Comparison of ENCODE assay signal across 24 cellular contexts in genomic region chr3:152827313-152827712, GRCh38.
"Had no signal": no experiment of that assay in that cellular context is flagged by ENCODE, and none has a peak within 500 bp of the region (broad histone marks: within the 10 kb centered on the region; RNA-seq: fewer than 3 reads in every experiment).

No MANE protein-coding gene starts in this region.

- H3K4me3 Mint-ChIP-seq: memory B cell; mesothelial cell of epicardium; naive B cell; natural killer cell treated with Interleukin-12 subunit alpha and Interleukin-12 subunit beta and Interleukin-15 and Interleukin-18, amount 100 ng/mL, for 72 hours; neural crest cell; stimulated activated effector memory CD8-positive, alpha-beta T cell treated with anti-CD3 and anti-CD28 coated beads, Interleukin-12 subunit alpha, Interleukin-12 subunit beta, amount 100 ng/mL, for 72 hours had no signal

- H3K27ac Mint-ChIP-seq: memory B cell; mesothelial cell of epicardium; naive B cell; natural killer cell treated with Interleukin-12 subunit alpha and Interleukin-12 subunit beta and Interleukin-15 and Interleukin-18, amount 100 ng/mL, for 72 hours; progenitor cell of endocrine pancreas; stimulated activated effector memory CD8-positive, alpha-beta T cell treated with anti-CD3 and anti-CD28 coated beads, Interleukin-12 subunit alpha, Interleukin-12 subunit beta, amount 100 ng/mL, for 72 hours had no signal

- DNase-seq: dorsolateral prefrontal cortex; effector CD4-positive, alpha-beta T cell; head of caudate nucleus; kidney; mucosa of descending colon; naive B cell; sigmoid colon; stimulated activated CD4-positive, alpha-beta T cell treated with anti-CD3 and anti-CD28 coated beads, Interleukin-2, amount 100 ng/mL, for 24 hours; stimulated activated CD4-positive, alpha-beta T cell treated with anti-CD3 and anti-CD28 coated beads, Interleukin-4, amount 100 ng/mL, for 24 hours; stimulated activated naive CD4-positive, alpha-beta T cell treated with Interleukin-2 at 50 U/mL for 16 hours; stomach; thyroid gland; trophoblast cell had no signal

- H3K36me3 ChIP-seq: sigmoid colon, stomach, thyroid gland, vagina had no signal

- FAIRE-seq: frontal cortex, kidney had no signal

- H3K4me1 Mint-ChIP-seq: memory B cell; naive B cell; neural crest cell; stimulated activated effector memory CD8-positive, alpha-beta T cell treated with anti-CD3 and anti-CD28 coated beads, Interleukin-12 subunit alpha, Interleukin-12 subunit beta, amount 100 ng/mL, for 72 hours had no signal

- H3K4me1 ChIP-seq: parathyroid adenoma, thyroid gland, vagina had no signal

- H3K9me3 Mint-ChIP-seq: memory B cell; mesothelial cell of epicardium; naive B cell; natural killer cell treated with Interleukin-12 subunit alpha and Interleukin-12 subunit beta and Interleukin-15 and Interleukin-18, amount 100 ng/mL, for 72 hours; neural crest cell; stimulated activated effector memory CD8-positive, alpha-beta T cell treated with anti-CD3 and anti-CD28 coated beads, Interleukin-12 subunit alpha, Interleukin-12 subunit beta, amount 100 ng/mL, for 72 hours had no signal

- H3K36me3 Mint-ChIP-seq: memory B cell; mesothelial cell of epicardium; naive B cell; natural killer cell treated with Interleukin-12 subunit alpha and Interleukin-12 subunit beta and Interleukin-15 and Interleukin-18, amount 100 ng/mL, for 72 hours; stimulated activated effector memory CD8-positive, alpha-beta T cell treated with anti-CD3 and anti-CD28 coated beads, Interleukin-12 subunit alpha, Interleukin-12 subunit beta, amount 100 ng/mL, for 72 hours had no signal

- H2AFZ ChIP-seq: parathyroid adenoma had no signal

- H3K4me3 ChIP-seq: dorsolateral prefrontal cortex, lung, mucosa of descending colon, sigmoid colon, stomach, thyroid gland, vagina had no signal

- H3K9ac ChIP-seq: parathyroid adenoma had no signal

- H3K79me2 ChIP-seq: parathyroid adenoma had no signal

- H3K27ac ChIP-seq: dorsolateral prefrontal cortex, parathyroid adenoma, sigmoid colon, stomach, thyroid gland, vagina had no signal

- H3K9me3 ChIP-seq: mucosa of descending colon, sigmoid colon, stomach, thyroid gland, vagina had no signal

- ATAC-seq: left lobe of liver; natural killer cell treated with Interleukin-12 subunit alpha and Interleukin-12 subunit beta and Interleukin-15 and Interleukin-18, amount 100 ng/mL, for 72 hours; stimulated activated effector memory CD8-positive, alpha-beta T cell treated with anti-CD3 and anti-CD28 coated beads, Interleukin-12 subunit alpha, Interleukin-12 subunit beta, amount 100 ng/mL, for 72 hours had no signal

- H3K27me3 ChIP-seq: sigmoid colon, thyroid gland, vagina had no signal
